Comparison of ENCODE assay signal across 23 cellular contexts in the genomic region with DNA sequence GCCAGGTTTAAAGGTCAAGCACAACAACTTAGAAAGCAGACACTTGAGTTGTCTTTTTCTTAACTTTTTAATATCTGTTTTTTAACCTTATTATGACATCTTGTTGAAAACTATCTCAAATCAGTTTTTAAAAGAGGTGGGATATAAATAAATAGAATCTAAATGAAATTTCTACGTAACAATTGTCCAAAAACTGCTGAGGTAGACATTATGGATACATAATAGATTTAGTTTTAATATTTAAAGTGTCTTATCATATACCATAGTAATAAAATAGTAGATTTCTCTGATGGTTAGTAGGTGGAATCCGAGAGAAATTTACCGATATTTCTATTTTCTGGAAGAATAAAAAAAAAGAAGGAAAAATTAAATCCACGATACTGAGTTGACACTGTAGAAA.
A peak's percentile ranks its signal among the peaks of the same experiment; 100 is the strongest.
DNase-seq lines count a peak whose midpoint lies in the region; ATAC-seq, FAIRE-seq and TF ChIP-seq lines count a peak whose summit lies in the region.
"Had no signal": no experiment of that assay in that cellular context is flagged by ENCODE, and none has a peak within 500 bp of the region (broad histone marks: within the 10 kb centered on the region; RNA-seq: fewer than 3 reads in every experiment).

No MANE protein-coding gene starts in this region.

- no peaks in the 10 kb centered on the region for H3K36me3 ChIP-seq in SK-N-MC (ENCODE audit: insufficient read depth, low read length)
- H3K36me3 ChIP-seq: BE2C; BLaER1 treated with 17β-estradiol and CSF1 and Interleukin-3, amounts not matched to agents 10 nM and 100 nM had no signal

- no peak overlapping the region for H3K4me2 ChIP-seq in A549
- H3K4me2 ChIP-seq: BLaER1 treated with 17β-estradiol and CSF1 and Interleukin-3, amounts not matched to agents 10 nM and 100 nM; GM23338 had no signal

- FAIRE-seq in A549 (lab: Jason Lieb, UNC) = no peak
- peak; percentile 73 for FAIRE-seq in frontal cortex (lab: Jason Lieb, UNC)
- FAIRE-seq: A204.1, D721Med, GM12891, GM18507 had no signal

- no peak for TF ChIP-seq RAD21 in A549 (conservative IDR thresholded peaks at IDR 0.05 in 1 of 2, IDR thresholded peaks at IDR 0.05 in 1 of 2)

- H3K9me3 ChIP-seq in A549 (no peaks in the 10 kb centered on the region), SK-N-MC (ENCODE audit: low read depth, low read length) (no peaks in the 10 kb centered on the region)
- H3K9me3 ChIP-seq: BE2C; BLaER1 treated with 17β-estradiol and CSF1 and Interleukin-3, amounts not matched to agents 10 nM and 100 nM had no signal

- CTCF ChIA-PET in A549 (lab: Yijun Ruan, JAX) = no interaction called here

- no peaks in the 10 kb centered on the region for H3K4me1 ChIP-seq in A549
- H3K4me1 ChIP-seq: BE2C; BLaER1 treated with 17β-estradiol and CSF1 and Interleukin-3, amounts not matched to agents 10 nM and 100 nM had no signal

- H3K4me3 ChIP-seq in A549 (no peak overlapping the region), SK-N-MC (no peak overlapping the region)
- H3K4me3 ChIP-seq: BLaER1 treated with 17β-estradiol and CSF1 and Interleukin-3, amounts not matched to agents 10 nM and 100 nM; GM23338 had no signal

- WGBS in A549 (ENCODE audit: missing lambda C conversion rate) = 65% methylated on average over 4 of the region's 4 CpGs

- TF ChIP-seq CTCF in A549 (IDR thresholded peaks at IDR 0.05) = no peak

- POLR2A ChIA-PET in A549 (lab: Yijun Ruan, JAX) = no interaction called here

- TF ChIP-seq EP300 in A549 (IDR thresholded peaks at IDR 0.05) = no peak

- no peak overlapping the region for H3K27ac ChIP-seq in A549
- H3K27ac ChIP-seq in SK-N-MC = peak overlapping the region; percentile 1; the same call in 1 of the 2 replicates
- H3K27ac ChIP-seq: BLaER1 treated with 17β-estradiol and CSF1 and Interleukin-3, amounts not matched to agents 10 nM and 100 nM had no signal

- no peak overlapping the region for H3K9ac ChIP-seq in SK-N-MC (ENCODE audit: insufficient read length)
- H3K9ac ChIP-seq: BLaER1 treated with 17β-estradiol and CSF1 and Interleukin-3, amounts not matched to agents 10 nM and 100 nM had no signal

- no peak for TF ChIP-seq POLR2A in A549 (IDR thresholded peaks at IDR 0.05; ENCODE audit: low read length)

- DNase-seq in A549 (ENCODE audit: low read depth in 1 of 2, low spot score in 1 of 2) (no peak), SK-N-MC (ENCODE audit: low read depth, low spot score) (no peak), frontal cortex (ENCODE audit: low spot score in 2 of 2) (no peak), NCI-H524 treated with DMSO at 0.1 percent for 48 hours (lab: John Stamatoyannopoulos, UW) (no peak), activated gamma-delta T cell (lab: John Stamatoyannopoulos, UW) (no peak), NCI-H82 (lab: John Stamatoyannopoulos, UW) (no peak)
- DNase-seq: ACHN; AML-193; BE2C; CD4-positive, alpha-beta T cell; CD8-positive, alpha-beta memory T cell; DMS 273 treated with DMSO at 0.1 percent for 48 hours; DMS79; EL; GDM1; H9 had no signal

- ATAC-seq in A549 = no peak
- ATAC-seq: GM23338, HCT116 had no signal

TF ChIP-seq in A549, 52 proteins besides CTCF, POLR2A, EP300 and RAD21:
- TF ChIP-seq HOXB13 (CRISPR knock-in tag; IDR thresholded peaks at IDR 0.05; ENCODE audit: low read depth) (no peak), MAFK (IDR thresholded peaks at IDR 0.05; ENCODE audit: partially characterized antibody) (peak; percentile 59)
TF ChIP-seq in A549: peak in this region for 1.
